7 cellular contexts compared by ENCODE assay signal in genomic region chr11:12331239-12331874, GRCh38. TPM values are rescaled to one million over a fixed set of nuclear protein-coding genes. Genes with fewer than 3 reads are reported as not detected.
DNase-seq lines count a peak whose midpoint lies in the region; ATAC-seq, FAIRE-seq and TF ChIP-seq lines count a peak whose summit lies in the region.

No MANE protein-coding gene starts in this region.

- CTCF ChIA-PET in GM12878 (lab: Yijun Ruan, JAX): interaction anchor here (0.7 to 5.8 kb wide), 33 partner anchors 10 to 1295 kb away, joined by 3 to 91 read pairs (median 3); partner anchors contain the start of gene PARVA

- H3K9ac ChIP-seq in GM12878 (ENCODE audit: control insufficient read depth, insufficient read depth, low read length): no peak overlapping the region
- H3K9ac ChIP-seq in skeletal muscle satellite cell (ENCODE audit: low read depth, low read length): no peak overlapping the region

- H4K20me1 ChIP-seq in GM12878 (ENCODE audit: control insufficient read depth, insufficient read depth): no peaks in the 10 kb centered on the region

- WGBS in GM12878 (ENCODE audit: insufficient coverage, insufficient replicate concordance, low lambda C conversion rate, missing lambda C conversion rate): 7% methylated on average over 7 of the region's 7 CpGs

- peak; percentile 67 to 84 (median 68) for TF ChIP-seq CTCF in GM12878 (IDR thresholded peaks at IDR 0.05 in 2 of 3, conservative IDR thresholded peaks at IDR 0.05 in 1 of 3; ENCODE audit: control insufficient read depth in 2 of 3, extremely low read depth in 1 of 3, insufficient read depth in 1 of 3, low read depth in 3 of 3, low read length in 3 of 3)

- in situ Hi-C loops in GM12878 (cut with MboI): no loop called here

- RAD21 ChIA-PET in GM12878 (lab: Charles Lee; ENCODE audit: unreplicated experiment): interaction anchor here (0.6 to 3.2 kb wide), 8 partner anchors 43 to 853 kb away, joined by 3 to 44 read pairs (median 4); partner anchors contain the start of gene PARVA

- H3K4me1 ChIP-seq in GM12878 (ENCODE audit: control insufficient read depth, insufficient read depth, low read length) (no peaks in the 10 kb centered on the region), skeletal muscle satellite cell (ENCODE audit: control insufficient read depth, insufficient read depth, low read length) (peaks cover 9% of the 10 kb centered on the region)

- H3K27me3 ChIP-seq in GM12878 (replicated peaks in 1 of 2; ENCODE audit: control insufficient read depth in 2 of 2, insufficient read depth in 2 of 2, low read length in 1 of 2) (no peaks in the 10 kb centered on the region), skeletal muscle satellite cell (ENCODE audit: control insufficient read depth, insufficient read depth, low read length) (no peaks in the 10 kb centered on the region)

- peak; percentile 45 for ATAC-seq in GM18867 (IDR thresholded peaks at IDR 0.05; ENCODE audit: unreplicated experiment)
- peak; percentile 76 for ATAC-seq in GM12878
- ATAC-seq in GM18868 (IDR thresholded peaks at IDR 0.05; ENCODE audit: unreplicated experiment): no peak

- H3K9me3 ChIP-seq in GM12878 (replicated peaks; ENCODE audit: control insufficient read depth, insufficient read depth, low read length): no peaks in the 10 kb centered on the region
- H3K9me3 ChIP-seq in skeletal muscle satellite cell (replicated peaks; ENCODE audit: low read length): no peaks in the 10 kb centered on the region

- H3K4me2 ChIP-seq in GM12878 (ENCODE audit: control insufficient read depth, insufficient read depth): no peak overlapping the region
- H3K4me2 ChIP-seq in skeletal muscle satellite cell (ENCODE audit: low read length): peak overlapping the region; percentile 54

- TF ChIP-seq POLR2A in GM12878 (IDR thresholded peaks at IDR 0.05; ENCODE audit: low read depth, low read length): no peak

- TF ChIP-seq RAD21 in GM12878 (IDR thresholded peaks at IDR 0.05; ENCODE audit: insufficient read depth, low read depth, low read length): peak; percentile 81

- POLR2A ChIA-PET in GM12878 (lab: Charles Lee): no interaction called here

- H3K79me2 ChIP-seq in GM12878 (ENCODE audit: control insufficient read depth, insufficient read depth, low read length): no peaks in the 10 kb centered on the region

- no peak overlapping the region for H2AFZ ChIP-seq in GM12878 (ENCODE audit: control insufficient read depth, low read depth, low read length)

- no peaks in the 10 kb centered on the region for H3K36me3 ChIP-seq in GM12878 (ENCODE audit: control insufficient read depth in 2 of 2, insufficient read depth in 2 of 2, low read length in 1 of 2)
- no peaks in the 10 kb centered on the region for H3K36me3 ChIP-seq in skeletal muscle satellite cell (ENCODE audit: insufficient read depth, low read length)

- intact Hi-C loops in GM12878 (cut with micrococcal nuclease; ENCODE audit: unreplicated experiment): loop anchor here (1.0 to 10.0 kb wide), 3 partner anchors 263 to 563 kb away; no protein-coding TSS in a partner anchor

- DNase-seq in NCI-H1930 (lab: John Stamatoyannopoulos, UW): peak; percentile 74 to 91
- DNase-seq in T-helper 22 cell (ENCODE audit: low read depth): peak; percentile 31
- peak; percentile 5 for DNase-seq in GM12878 (ENCODE audit: low read depth, low spot score)
- peak; percentile 42 for DNase-seq in iPS DF 19.7 (ENCODE audit: low read depth, low spot score)

- H3K4me3 ChIP-seq in GM12878 (no peak overlapping the region), skeletal muscle satellite cell (ENCODE audit: low read length) (no peak overlapping the region)

- SMC1A ChIA-PET in GM12878 (lab: Charles Lee; ENCODE audit: uncharacterized antibody, unreplicated experiment): interaction anchor here (1.0 to 5.8 kb wide), 9 partner anchors 10 to 567 kb away, joined by 3 to 41 read pairs (median 3); no protein-coding TSS in a partner anchor

- FAIRE-seq in GM12878 (lab: Jason Lieb, UNC): no peak

- no TSS peak for BruUV-seq in GM12878 (replicated peaks; lab: Mats Ljungman, UMichigan)

- no peak for TF ChIP-seq EP300 in GM12878 (IDR thresholded peaks at IDR 0.05; ENCODE audit: borderline replicate concordance in 1 of 2, control insufficient read depth in 1 of 2, low read depth in 2 of 2, low read length in 2 of 2)

- H3K27ac ChIP-seq in GM12878 (ENCODE audit: control insufficient read depth, insufficient read depth): no peak overlapping the region

TF ChIP-seq in GM12878, 131 proteins besides CTCF, POLR2A, EP300 and RAD21:
- TF ChIP-seq SMC3 (IDR thresholded peaks at IDR 0.05; ENCODE audit: borderline replicate concordance, low read length): peak; percentile 79
- TF ChIP-seq SREBF2 (IDR thresholded peaks at IDR 0.05; ENCODE audit: low read length): 0 out of 2 replicates have a peak, but pooled peaks have one; percentile 23
- TF ChIP-seq CBX5 (IDR thresholded peaks at IDR 0.05; ENCODE audit: low read depth): no peak
- TF ChIP-seq YY1 (IDR thresholded peaks at IDR 0.05; ENCODE audit: low read depth, low read length): 0 out of 2 replicates have a peak, but pooled peaks have one; percentile 11

RNA-seq across cellular contexts. Expression of gene PARVA, which starts 46.0 kb away (rescaled TPM):
- not detected in 2 replicates for total RNA-seq in GM12878 (2013; cell fraction: nucleolus; rRNA removed)
- total RNA-seq in GM12878 (2014; rRNA removed): not detected in 2 replicates
- total RNA-seq in GM12878 (2014; rRNA removed; fragmentation: Illumina TruSeq; extraction: Trizol): not detected in 2 replicates
- total RNA-seq in GM12878 (2021): 0.21 and 0.44 TPM in 2 replicates
- polyA plus RNA-seq in GM12878 (2011; ENCODE audit: low read depth): not detected
- not detected in 2 replicates for polyA plus RNA-seq in GM12878 (2011; rRNA removed)
- not detected in 2 replicates for polyA plus RNA-seq in GM12878 (2011; cell fraction: cytosol; rRNA removed)
- polyA plus RNA-seq in GM12878 (2011; cell fraction: nucleus; rRNA removed): not detected in 2 replicates
- not detected in 2 replicates for polyA plus RNA-seq in GM12878 (2012)
- 0.01 TPM in 1 of 2 replicates, not detected in the other for polyA plus RNA-seq in GM12878 (2014; fragmentation: Illumina TruSeq; extraction: Trizol)
- not detected for polyA plus RNA-seq in GM12878 (2014; fragmentation: Nextera tagmentation; extraction: Ambion mirVana)
- not detected in 2 replicates for polyA plus RNA-seq in GM12878 (2014; rRNA removed)
- polyA plus RNA-seq in GM12878 (2016; fragmentation: Nextera tagmentation; extraction: Ambion mirVana): under 1 TPM in 1 of 2 experiments, not detected in 1; 0.03 TPM
- 0.22 TPM in 1 of 2 replicates, not detected in the other for polyA minus RNA-seq in GM12878 (2011; rRNA and poly(A)+ RNA removed)
- 0.31 TPM in 1 of 2 replicates, not detected in the other for polyA minus RNA-seq in GM12878 (2011; cell fraction: cytosol; rRNA and poly(A)+ RNA removed)
- polyA minus RNA-seq in GM12878 (2011; cell fraction: nucleus; rRNA and poly(A)+ RNA removed): under 0.01 TPM in 1 of 2 replicates, not detected in the other
- 21.3 and 27.5 TPM in 2 replicates for total RNA-seq in skeletal muscle satellite cell (2012; rRNA removed)

Comparison
In these comparisons a context has a peak if more than half of its experiments do, and no peak if none do; other contexts are left out.
1. DNase-seq: peak in every context shown above with its lines; median percentile 82 in NCI-H1930; 42 in iPS DF 19.7; 31 in T-helper 22 cell; 5 in GM12878.